In genomic region chr16:85570213-85570734, GRCh38 we compare ENCODE assay signal across 8 cellular contexts. TPM values are rescaled to one million over a fixed set of nuclear protein-coding genes. Genes with fewer than 3 reads are reported as not detected.
DNase-seq lines count a peak whose midpoint lies in the region; ATAC-seq and TF ChIP-seq lines count a peak whose summit lies in the region.

No MANE protein-coding gene starts in this region.

- H3K4me1 ChIP-seq in Caco-2 (0 out of 2 replicates have a peak, but pooled peaks cover 5% of the 10 kb centered on the region), mammary epithelial cell (ENCODE audit: insufficient read depth, low read length) (peaks cover 29% of the 10 kb centered on the region)

- peaks cover 2% of the 10 kb centered on the region for H4K20me1 ChIP-seq in mammary epithelial cell (ENCODE audit: insufficient read depth, low read length)

- H3K9me3 Mint-ChIP-seq in Caco-2 (ENCODE audit: unreplicated experiment) (no peaks in the 10 kb centered on the region), IgD-negative memory B cell (no peaks in the 10 kb centered on the region)

- H2AFZ ChIP-seq in mammary epithelial cell (ENCODE audit: low read depth, low read length), result no peak overlapping the region

- TF ChIP-seq CTCF in Caco-2 (IDR thresholded peaks at IDR 0.05; ENCODE audit: insufficient read depth in 1 of 2, low read depth in 1 of 2, low read length in 1 of 2, severe bottlenecking in 1 of 2, unreplicated experiment in 1 of 2), result no peak
- no peak for TF ChIP-seq CTCF in mammary epithelial cell (conservative IDR thresholded peaks at IDR 0.05 in 1 of 2, IDR thresholded peaks at IDR 0.05 in 1 of 2; ENCODE audit: extremely low read depth in 1 of 2, insufficient read depth in 1 of 2, low read depth in 1 of 2, low read length in 2 of 2)
- TF ChIP-seq CTCF in dorsolateral prefrontal cortex (IDR thresholded peaks at IDR 0.05 in 54 of 56, conservative IDR thresholded peaks at IDR 0.05 in 2 of 56; ENCODE audit: low read depth in 1 of 56, partially characterized antibody in 56 of 56), result no peak

- WGBS in mammary epithelial cell (ENCODE audit: low coverage, missing lambda C conversion rate), result 24% methylated on average over 9 of the region's 13 CpGs

- peak; percentile 12 for ATAC-seq in GM19467 (IDR thresholded peaks at IDR 0.05; ENCODE audit: unreplicated experiment)

- H3K27me3 ChIP-seq in Caco-2 (replicated peaks; ENCODE audit: control insufficient read depth, insufficient read depth, low read length) (no peaks in the 10 kb centered on the region), mammary epithelial cell (ENCODE audit: insufficient read depth, low read length) (no peaks in the 10 kb centered on the region), dorsolateral prefrontal cortex (no peaks in the 10 kb centered on the region)

- H3K4me2 ChIP-seq in mammary epithelial cell (ENCODE audit: insufficient read depth, low read depth, low read length), result no peak overlapping the region

- H3K9me3 ChIP-seq in Caco-2 (no peaks in the 10 kb centered on the region), mammary epithelial cell (replicated peaks; ENCODE audit: insufficient read depth, low read length) (no peaks in the 10 kb centered on the region)

- H3K79me2 ChIP-seq in mammary epithelial cell (ENCODE audit: insufficient read depth, low read length), result peaks cover 18% of the 10 kb centered on the region

- H3K4me3 Mint-ChIP-seq in Caco-2 (ENCODE audit: unreplicated experiment), result no peak overlapping the region
- peak overlapping the region; percentile 63 to 88 (median 72) for H3K4me3 Mint-ChIP-seq in IgD-negative memory B cell

- CTCF ChIA-PET in Caco-2 (lab: Charles Lee), result no interaction called here
- CTCF ChIA-PET in mammary epithelial cell (lab: Charles Lee; ENCODE audit: low non-redundant PET), result no interaction called here

- H3K4me3 ChIP-seq in Caco-2 (ENCODE audit: low read depth, low read length) (no peak overlapping the region), mammary epithelial cell (replicated peaks in 1 of 3; ENCODE audit: insufficient read depth in 1 of 3, low read depth in 2 of 3, low read length in 3 of 3) (no peak overlapping the region), dorsolateral prefrontal cortex (no peak overlapping the region)

- BruUV-seq in Caco-2 (replicated peaks; lab: Mats Ljungman, UMichigan) (no TSS peak), mammary epithelial cell (replicated peaks; lab: Mats Ljungman, UMichigan) (no TSS peak)

- peak overlapping the region; percentile 11 for H3K27ac Mint-ChIP-seq in Caco-2 (ENCODE audit: unreplicated experiment)
- peak overlapping the region; percentile 85 to 90 (median 89) for H3K27ac Mint-ChIP-seq in IgD-negative memory B cell

- in situ Hi-C loops in mammary epithelial cell (cut with MboI; ENCODE audit: low sequenced_read_pairs in 2 of 2), result no loop called here

- peaks cover 6% of the 10 kb centered on the region for H3K36me3 Mint-ChIP-seq in Caco-2 (ENCODE audit: insufficient read depth, unreplicated experiment)
- H3K36me3 Mint-ChIP-seq in IgD-negative memory B cell, result peaks cover 2% of the 10 kb centered on the region

- H3K27me3 Mint-ChIP-seq in Caco-2 (ENCODE audit: insufficient read depth, unreplicated experiment), result no peaks in the 10 kb centered on the region
- peaks cover 2% of the 10 kb centered on the region for H3K27me3 Mint-ChIP-seq in IgD-negative memory B cell

- intact Hi-C loops in Caco-2 (cut with micrococcal nuclease; ENCODE audit: unreplicated experiment), result no loop called here
- intact Hi-C loops in mammary epithelial cell (cut with micrococcal nuclease), result no loop called here
- intact Hi-C loops in dorsolateral prefrontal cortex (cut with DNase I), result no loop called here

- dilution Hi-C loops in mammary epithelial cell (cut with HindIII; ENCODE audit: low sequenced_read_pairs), result no loop called here

- no peak overlapping the region for H3K9ac ChIP-seq in mammary epithelial cell (ENCODE audit: insufficient read depth, low read length)

- H3K36me3 ChIP-seq in Caco-2 (ENCODE audit: control insufficient read depth, insufficient read depth, low read length) (no peaks in the 10 kb centered on the region), mammary epithelial cell (ENCODE audit: insufficient read depth, low read length) (no peaks in the 10 kb centered on the region)

- DNase-seq in Caco-2 (no peak), mammary epithelial cell (peak; percentile 45), DMS 273 treated with DMSO at 0.1 percent for 48 hours (lab: John Stamatoyannopoulos, UW) (no peak), foreskin melanocyte (no peak), dorsolateral prefrontal cortex (no peak)
- peak; percentile 30 to 36 for DNase-seq in stimulated activated CD8-positive, alpha-beta memory T cell treated with anti-CD3 and anti-CD28 coated beads, Interleukin-2, amount 100 ng/mL, for 48 hours (ENCODE audit: low read depth in 2 of 2)

- H3K4me1 Mint-ChIP-seq in Caco-2 (ENCODE audit: low read depth, unreplicated experiment) (peaks cover 10% of the 10 kb centered on the region), IgD-negative memory B cell (peaks cover 33 to 50% (median 39%) of the 10 kb centered on the region in 3 donors)

- POLR2A ChIA-PET in Caco-2 (lab: Charles Lee), result no interaction called here

- H3K27ac ChIP-seq in mammary epithelial cell (ENCODE audit: insufficient read depth, low read depth, low read length) (no peak overlapping the region), dorsolateral prefrontal cortex (no peak overlapping the region)

RNA-seq across cellular contexts. Expression of gene GSE1, which starts 42.8 kb away (rescaled TPM):
- total RNA-seq in Caco-2 (2022), result 140 and 142 TPM in 2 replicates
- polyA plus RNA-seq in IgD-negative memory B cell, result 7.3 TPM
- 10 to 100 TPM; 19.3 to 24.3 TPM for total RNA-seq in mammary epithelial cell
- 5.2 TPM for polyA plus RNA-seq in mammary epithelial cell
- polyA minus RNA-seq in mammary epithelial cell, result 8.5 TPM
- 10 to 100 TPM; 18.4 to 76.6 (median 53.0) TPM for total RNA-seq in dorsolateral prefrontal cortex

Comparison
In these comparisons a context has a peak if more than half of its experiments do, and no peak if none do; other contexts are left out.
1. DNase-seq: peak in mammary epithelial cell (single experiment) and stimulated activated CD8-positive, alpha-beta memory T cell treated with anti-CD3 and anti-CD28 coated beads, Interleukin-2, amount 100 ng/mL, for 48 hours (2 of 2); none in Caco-2 (0 of 2), DMS 273 treated with DMSO at 0.1 percent for 48 hours (single experiment), foreskin melanocyte (single experiment) and dorsolateral prefrontal cortex (0 of 10).